In genomic region chr1:26432793-26433192, GRCh38 we compare ENCODE assay signal across 8 cellular contexts. TPM values are rescaled to one million over a fixed set of nuclear protein-coding genes. Genes with fewer than 3 reads are reported as not detected.
DNase-seq lines count a peak whose midpoint lies in the region; ATAC-seq and TF ChIP-seq lines count a peak whose summit lies in the region.

No MANE protein-coding gene starts in this region.

- intact Hi-C loops in CD4-positive, alpha-beta memory T cell (cut with micrococcal nuclease), result loop anchor here (1.0 kb wide), 2 partner anchors 41 to 68 kb away; no protein-coding TSS in a partner anchor
- intact Hi-C loops in PC-3 (cut with micrococcal nuclease), result no loop called here

- H3K79me2 ChIP-seq in PC-3 (ENCODE audit: low read length), result peaks cover 25% of the 10 kb centered on the region

- BruUV-seq in PC-3 (replicated peaks; lab: Mats Ljungman, UMichigan), result no TSS peak

- peak overlapping the region; percentile 79 for H3K9ac ChIP-seq in PC-3 (ENCODE audit: low read length)

- peak overlapping the region; percentile 69 for H3K27ac ChIP-seq in CD4-positive, alpha-beta memory T cell (ENCODE audit: low read depth, low read length)
- H3K27ac ChIP-seq in PC-3 (ENCODE audit: low read length), result peak overlapping the region; percentile 17; the same call in 1 of the 2 replicates

- ATAC-seq in PC-3 (peak; percentile 12), GM19035 (IDR thresholded peaks at IDR 0.05; ENCODE audit: unreplicated experiment) (no peak), GM21717 (IDR thresholded peaks at IDR 0.05; ENCODE audit: unreplicated experiment) (no peak)

- no peaks in the 10 kb centered on the region for H3K9me3 Mint-ChIP-seq in CD4-positive, alpha-beta memory T cell
- H3K9me3 Mint-ChIP-seq in osteocyte (ENCODE audit: unreplicated experiment), result no peaks in the 10 kb centered on the region

- H3K36me3 ChIP-seq in CD4-positive, alpha-beta memory T cell (ENCODE audit: insufficient read depth, low read length), result peaks cover 8% of the 10 kb centered on the region
- H3K36me3 ChIP-seq in PC-3 (ENCODE audit: low read depth, low read length), result peaks cover 5% of the 10 kb centered on the region; the same call in 1 of the 2 replicates

- H3K4me3 ChIP-seq in CD4-positive, alpha-beta memory T cell (ENCODE audit: low read length in 2 of 2), result peak overlapping the region; percentile 85 to 88
- H3K4me3 ChIP-seq in PC-3 (ENCODE audit: low read length), result peak overlapping the region; percentile 86
- peak overlapping the region; percentile 67 for H3K4me3 ChIP-seq in epithelial cell of proximal tubule (ENCODE audit: low read depth, low read length)

- H3K4me3 Mint-ChIP-seq in CD4-positive, alpha-beta memory T cell, result peak overlapping the region; percentile 89 to 98 (median 94)
- peak overlapping the region; percentile 99 for H3K4me3 Mint-ChIP-seq in osteocyte (ENCODE audit: unreplicated experiment)

- peaks cover 2 to 4% of the 10 kb centered on the region in 2 donors for H3K27me3 Mint-ChIP-seq in CD4-positive, alpha-beta memory T cell
- peaks cover 4% of the 10 kb centered on the region for H3K27me3 Mint-ChIP-seq in osteocyte (ENCODE audit: unreplicated experiment)

- H3K9me3 ChIP-seq in CD4-positive, alpha-beta memory T cell (ENCODE audit: control insufficient read depth in 1 of 2, low read length in 2 of 2), result no peaks in the 10 kb centered on the region
- no peaks in the 10 kb centered on the region for H3K9me3 ChIP-seq in PC-3 (ENCODE audit: low read length)

- H3K4me2 ChIP-seq in PC-3 (ENCODE audit: low read length), result peak overlapping the region; percentile 82

- H3K9me2 ChIP-seq in PC-3 (replicated peaks; ENCODE audit: low read length), result no peaks in the 10 kb centered on the region

- no peaks in the 10 kb centered on the region for H4K20me1 ChIP-seq in PC-3 (ENCODE audit: low read length)

- H3K27ac Mint-ChIP-seq in CD4-positive, alpha-beta memory T cell, result peak overlapping the region; percentile 71 to 98 (median 97)
- H3K27ac Mint-ChIP-seq in osteocyte (ENCODE audit: unreplicated experiment), result peak overlapping the region; percentile 98

- no peak for DNase-seq in CD4-positive, alpha-beta memory T cell
- no peak for DNase-seq in PC-3
- no peak for DNase-seq in epithelial cell of proximal tubule (ENCODE audit: low read depth)
- no peak for DNase-seq in osteocyte (ENCODE audit: extremely low spot score, unreplicated experiment)
- DNase-seq in stimulated activated CD4-positive, alpha-beta T cell treated with anti-CD3 and anti-CD28 coated beads, Interleukin-1b, Interleukin-23, amount 100 ng/mL, for 48 hours, result no peak
- DNase-seq in CD1c-positive myeloid dendritic cell (ENCODE audit: extremely low spot score), result no peak

- peaks cover 6 to 11% of the 10 kb centered on the region in 2 donors for H3K36me3 Mint-ChIP-seq in CD4-positive, alpha-beta memory T cell
- peaks cover 6% of the 10 kb centered on the region for H3K36me3 Mint-ChIP-seq in osteocyte (ENCODE audit: unreplicated experiment)

- CTCF ChIA-PET in CD4-positive, alpha-beta memory T cell (lab: Charles Lee; ENCODE audit: partially characterized antibody), result interaction anchor here (0.9 to 2.4 kb wide), 9 partner anchors 12 to 199 kb away, joined by 3 to 19 read pairs (median 4); partner anchors contain the start of genes CEP85, HMGN2 and SH3BGRL3
- CTCF ChIA-PET in PC-3 (lab: Charles Lee), result interaction anchor here (1.1 kb wide), 1 partner anchor 198 kb away, joined by 4 read pairs; the partner anchor contains the start of gene CEP85

- POLR2A ChIA-PET in CD4-positive, alpha-beta memory T cell (lab: Charles Lee; ENCODE audit: partially characterized antibody), result interaction anchor here (0.6 to 2.6 kb wide), 22 partner anchors 9 to 1481 kb away, joined by 3 to 40 read pairs (median 4); partner anchors contain the start of genes CD52, CEP85, HMGN2 and PAQR7
- POLR2A ChIA-PET in PC-3 (lab: Charles Lee; ENCODE audit: unreplicated experiment), result interaction anchor here (0.5 to 1.0 kb wide), 3 partner anchors 198 to 320 kb away, joined by 3 to 4 read pairs (median 3); no protein-coding TSS in a partner anchor

- peaks cover 10 to 25% (median 17%) of the 10 kb centered on the region in 4 donors for H3K4me1 Mint-ChIP-seq in CD4-positive, alpha-beta memory T cell
- H3K4me1 Mint-ChIP-seq in osteocyte (ENCODE audit: unreplicated experiment), result peaks cover 23% of the 10 kb centered on the region

- H2AFZ ChIP-seq in PC-3 (ENCODE audit: low read length), result peak overlapping the region; percentile 84; the same call in 1 of the 2 replicates

- no peak for TF ChIP-seq CTCF in PC-3 (conservative IDR thresholded peaks at IDR 0.05; ENCODE audit: low read depth, low read length)
- no peak for TF ChIP-seq CTCF in epithelial cell of proximal tubule (conservative IDR thresholded peaks at IDR 0.05; ENCODE audit: low read depth, low read length)
- no peak for TF ChIP-seq CTCF in osteocyte (IDR thresholded peaks at IDR 0.05)

- H3K27me3 ChIP-seq in CD4-positive, alpha-beta memory T cell (ENCODE audit: insufficient read depth, low read length), result no peaks in the 10 kb centered on the region
- no peaks in the 10 kb centered on the region for H3K27me3 ChIP-seq in PC-3 (ENCODE audit: low read length)

- H3F3A ChIP-seq in PC-3 (ENCODE audit: low read length, unreplicated experiment), result no peaks in the 10 kb centered on the region

- peaks cover 28% of the 10 kb centered on the region for H3K4me1 ChIP-seq in CD4-positive, alpha-beta memory T cell (ENCODE audit: insufficient read depth, low read length)
- peaks cover 26% of the 10 kb centered on the region for H3K4me1 ChIP-seq in PC-3 (ENCODE audit: insufficient read depth, low read length)

RNA-seq across cellular contexts. Expression of gene DHDDS, which starts 0.7 kb away (rescaled TPM):
- 10 to 100 TPM; 44.4 to 46.2 TPM for total RNA-seq in CD4-positive, alpha-beta memory T cell
- 10 to 100 TPM; 23.3 to 26.7 TPM for polyA plus RNA-seq in CD4-positive, alpha-beta memory T cell
- total RNA-seq in PC-3 (2014; rRNA removed) (49.6 and 52.8 TPM in 2 replicates), epithelial cell of proximal tubule (28.4 and 47.9 TPM in 2 replicates), osteocyte (50.4 and 53.9 TPM in 2 replicates)

RNA-seq across cellular contexts. Expression of gene LIN28A, which starts 22.2 kb away (rescaled TPM):
- total RNA-seq in CD4-positive, alpha-beta memory T cell, result not detected
- not detected for polyA plus RNA-seq in CD4-positive, alpha-beta memory T cell
- total RNA-seq in PC-3 (2014; rRNA removed) (not detected in 2 replicates), epithelial cell of proximal tubule (not detected in 2 replicates), osteocyte (not detected in 2 replicates)

RNA-seq across cellular contexts. Expression of gene HMGN2, which starts 39.4 kb away (rescaled TPM):
- 100 to 1,000 TPM; 341 to 361 TPM for total RNA-seq in CD4-positive, alpha-beta memory T cell
- polyA plus RNA-seq in CD4-positive, alpha-beta memory T cell, result 100 to 1,000 TPM; 566 to 681 TPM
- total RNA-seq in PC-3 (2014; rRNA removed) (822 and 888 TPM in 2 replicates), epithelial cell of proximal tubule (479 and 768 TPM in 2 replicates), osteocyte (295 and 296 TPM in 2 replicates)
